ENCODE assay signal across 14 cellular contexts in the genomic region with DNA sequence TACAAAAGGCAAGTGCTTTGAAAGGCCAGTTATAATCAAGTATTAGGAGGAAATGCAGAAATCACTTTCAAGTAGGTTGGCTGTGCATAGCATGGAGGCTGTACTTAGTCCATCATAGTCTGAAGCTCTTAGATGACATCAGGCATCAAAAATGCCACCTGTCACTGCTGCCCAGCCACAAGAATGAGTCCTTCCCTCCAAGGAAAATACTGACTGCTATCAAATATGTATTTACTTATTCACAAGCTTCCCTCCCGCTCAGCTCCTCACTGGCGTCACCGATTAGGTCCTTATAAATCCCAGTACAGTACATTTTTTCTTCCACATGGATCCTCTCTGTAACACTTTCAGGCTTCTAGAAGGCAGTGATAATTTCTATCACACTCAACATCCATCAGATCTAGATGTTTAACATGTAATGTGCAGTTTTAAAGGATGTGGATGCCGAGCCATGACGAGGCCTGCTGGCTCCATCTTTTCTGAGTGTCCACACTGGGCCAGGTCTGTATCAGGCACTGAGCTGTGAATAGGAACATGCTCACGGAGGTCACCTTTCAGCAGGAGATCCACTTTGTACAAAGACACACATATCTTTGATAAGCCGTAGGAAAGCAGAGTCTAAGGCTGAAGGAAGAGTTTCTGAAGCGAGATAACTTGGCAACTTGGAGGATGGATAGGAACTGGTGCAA.
A peak's percentile ranks its signal among the peaks of the same experiment; 100 is the strongest.
DNase-seq lines count a peak whose midpoint lies in the region; ATAC-seq, FAIRE-seq and TF ChIP-seq lines count a peak whose summit lies in the region.
"Had no signal": no experiment of that assay in that cellular context is flagged by ENCODE, and none has a peak within 500 bp of the region (broad histone marks: within the 10 kb centered on the region; RNA-seq: fewer than 3 reads in every experiment).

No MANE protein-coding gene starts in this region.

- no peaks in the 10 kb centered on the region for H3K79me2 ChIP-seq in fibroblast of lung (ENCODE audit: control insufficient read depth, insufficient read depth, low read length)

- peak; percentile 82 for FAIRE-seq in RCC 7860 (lab: Jason Lieb, UNC)

- H2AFZ ChIP-seq in fibroblast of lung (ENCODE audit: low read length): no peak overlapping the region

- TF ChIP-seq CTCF in fibroblast of lung (conservative IDR thresholded peaks at IDR 0.05 in 1 of 2, IDR thresholded peaks at IDR 0.05 in 1 of 2; ENCODE audit: low read depth in 1 of 2, low read length in 2 of 2): no peak

- H3K9me3 ChIP-seq in fibroblast of lung (ENCODE audit: control insufficient read depth, insufficient read depth, low read depth, low read length): no peaks in the 10 kb centered on the region
- H3K9me3 ChIP-seq: thyroid gland had no signal

- peaks cover 2% of the 10 kb centered on the region for H3K4me1 ChIP-seq in fibroblast of lung (ENCODE audit: control insufficient read depth, extremely low read depth, insufficient read depth, low read length)
- H3K4me1 ChIP-seq: thyroid gland had no signal

- no peak overlapping the region for H3K27ac ChIP-seq in fibroblast of lung (ENCODE audit: insufficient read depth, low read length)
- H3K27ac ChIP-seq: thyroid gland had no signal

- H4K20me1 ChIP-seq in fibroblast of lung (ENCODE audit: control insufficient read depth, extremely low read depth, insufficient read depth, low read length): no peaks in the 10 kb centered on the region

- H3K4me2 ChIP-seq in fibroblast of lung (ENCODE audit: extremely low read depth, insufficient read depth, low read length): no peak overlapping the region

- peak; percentile 19 for DNase-seq in AG08396 (ENCODE audit: low spot score)
- peak; percentile 96 for DNase-seq in RCC 7860 (ENCODE audit: low spot score)
- DNase-seq in fibroblast of lung (ENCODE audit: low read depth in 2 of 2): peak; percentile 42 to 97
- peak; percentile 96 for DNase-seq in myocyte (ENCODE audit: low read depth)
- DNase-seq in NCI-H510A (lab: John Stamatoyannopoulos, UW): no peak
- no peak for DNase-seq in GF-D8 (lab: John Stamatoyannopoulos, UW)
- no peak for DNase-seq in activated T-cell treated with anti-CD3 and anti-CD28 coated beads, Interleukin-2, amount 50 U/mL, for 1 hour
- DNase-seq: activated CD4-positive, alpha-beta T cell treated with anti-CD3 and anti-CD28 coated beads for 4 hours; head of caudate nucleus; NCI-H1105 treated with DMSO at 0.1 percent for 48 hours; stimulated activated CD4-positive, alpha-beta T cell treated with anti-CD3 and anti-CD28 coated beads, Interleukin-12 subunit alpha, Interleukin-12 subunit beta, amount 100 ng/mL, for 4 hours; thyroid gland had no signal

- no peak overlapping the region for H3K9ac ChIP-seq in fibroblast of lung (ENCODE audit: insufficient read depth, low read length)

- no peaks in the 10 kb centered on the region for H3K27me3 ChIP-seq in fibroblast of lung (ENCODE audit: control insufficient read depth, insufficient read depth, low read length)
- H3K27me3 ChIP-seq: thyroid gland had no signal

- no peak for ATAC-seq in GM21737 (IDR thresholded peaks at IDR 0.05; ENCODE audit: unreplicated experiment)
- ATAC-seq: left lobe of liver had no signal

- no peak overlapping the region for H3K4me3 ChIP-seq in fibroblast of lung (replicated peaks in 1 of 4; ENCODE audit: control extremely low read depth in 1 of 4, insufficient read depth in 1 of 4, low read depth in 3 of 4, low read length in 4 of 4)
- H3K4me3 ChIP-seq: thyroid gland had no signal

- no peaks in the 10 kb centered on the region for H3K36me3 ChIP-seq in fibroblast of lung (ENCODE audit: control insufficient read depth, insufficient read depth, low read length)
- H3K36me3 ChIP-seq: thyroid gland had no signal

Comparison
In these comparisons a context has a peak if more than half of its experiments do, and no peak if none do; other contexts are left out.
1. DNase-seq: peak in AG08396 (single experiment), RCC 7860 (single experiment), fibroblast of lung (2 of 2) and myocyte (single experiment); none in NCI-H510A (single experiment), GF-D8 (single experiment) and activated T-cell treated with anti-CD3 and anti-CD28 coated beads, Interleukin-2, amount 50 U/mL, for 1 hour (single experiment).